Comparison of ENCODE assay signal across 23 cellular contexts in genomic region chr12:68534108-68534507, GRCh38.
"Had no signal": no experiment of that assay in that cellular context is flagged by ENCODE, and none has a peak within 500 bp of the region (broad histone marks: within the 10 kb centered on the region; RNA-seq: fewer than 3 reads in every experiment).

No MANE protein-coding gene starts in this region.

- H3K36me3 ChIP-seq: esophagus squamous epithelium, gastrocnemius medialis, heart right ventricle, left ventricle myocardium inferior, lower lobe of right lung had no signal

- DNase-seq: dermis blood vessel endothelial cell; dorsolateral prefrontal cortex; effector CD4-positive, alpha-beta T cell; effector memory CD4-positive, alpha-beta T cell; esophagus squamous epithelium; foreskin fibroblast; foreskin melanocyte; gastrocnemius medialis; glutamatergic neuron; head of caudate nucleus; heart right ventricle; hippocampal formation; left cardiac atrium; left ventricle myocardium inferior; mesenchymal stem cell; mucosa of descending colon; naive B cell had no signal

- H3K27ac ChIP-seq: coronary artery, dorsolateral prefrontal cortex, esophagus squamous epithelium, gastrocnemius medialis, heart right ventricle, left ventricle myocardium inferior, lower lobe of right lung had no signal

- H3K27me3 ChIP-seq: gastrocnemius medialis, heart right ventricle had no signal

- H3K4me3 ChIP-seq: coronary artery, dorsolateral prefrontal cortex, esophagus squamous epithelium, gastrocnemius medialis, heart right ventricle, left ventricle myocardium inferior, lower lobe of right lung, mucosa of descending colon had no signal

- ATAC-seq: gastrocnemius medialis, heart right ventricle, left cardiac atrium, mucosa of descending colon had no signal

- FAIRE-seq: colon, endothelial cell of umbilical vein, islet of Langerhans, keratinocyte had no signal

- H3K9me3 ChIP-seq: esophagus squamous epithelium, gastrocnemius medialis, left ventricle myocardium inferior, lower lobe of right lung, mucosa of descending colon had no signal
